13 cellular contexts compared by ENCODE assay signal in the genomic region with DNA sequence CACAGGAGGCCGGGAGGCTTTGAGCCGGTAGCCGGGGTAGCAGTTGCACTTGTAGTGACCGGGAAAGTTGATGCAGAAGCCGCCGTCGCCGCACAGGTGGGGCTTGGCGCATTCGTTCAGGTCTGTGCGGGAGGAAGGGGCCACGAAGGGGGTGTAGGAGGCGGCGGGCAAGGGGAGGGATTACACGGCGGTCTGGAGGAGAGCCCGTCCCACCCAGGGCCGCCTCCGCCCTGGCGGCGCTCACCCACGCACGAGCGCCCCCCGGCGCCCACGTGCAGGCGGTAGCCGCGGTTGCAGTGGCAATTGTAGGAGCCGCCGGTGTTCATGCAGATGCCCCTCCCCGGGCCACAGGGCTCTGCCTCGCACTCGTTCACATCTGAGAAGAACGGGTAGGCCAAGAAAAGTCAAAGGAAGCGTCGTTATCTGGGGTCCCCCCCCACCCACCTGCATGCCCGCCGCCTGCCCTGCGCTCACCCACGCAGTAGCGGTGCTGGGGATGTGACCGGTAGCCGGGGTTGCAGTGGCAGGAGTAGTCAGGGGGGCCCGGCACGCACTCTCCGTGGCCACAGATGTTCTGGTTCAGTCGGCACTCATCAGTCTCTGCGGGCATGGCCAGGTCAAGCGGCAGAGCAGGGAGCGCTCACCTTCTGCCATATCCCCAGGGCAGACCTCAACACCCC. TPM values are rescaled to one million over a fixed set of nuclear protein-coding genes. Genes with fewer than 3 reads are reported as not detected.
DNase-seq lines count a peak whose midpoint lies in the region; ATAC-seq, FAIRE-seq and TF ChIP-seq lines count a peak whose summit lies in the region.
"Had no signal": no experiment of that assay in that cellular context is flagged by ENCODE, and none has a peak within 500 bp of the region (broad histone marks: within the 10 kb centered on the region; RNA-seq: fewer than 3 reads in every experiment).

No MANE protein-coding gene starts in this region.

- no peak for TF ChIP-seq POLR2A in Peyer's patch (IDR thresholded peaks at IDR 0.05)
- no peak for TF ChIP-seq POLR2A in K562 (conservative IDR thresholded peaks at IDR 0.05)

- H3K27me3 Mint-ChIP-seq in activated naive CD4-positive, alpha-beta T cell treated with anti-CD3 and anti-CD28 coated beads, Interleukin-2, amount 50 U/mL, for 24 hours = no peaks in the 10 kb centered on the region
- peaks cover 58% of the 10 kb centered on the region for H3K27me3 Mint-ChIP-seq in progenitor cell of endocrine pancreas

- peak in 1 of 6 experiments; percentile 4 for TF ChIP-seq CTCF in Peyer's patch (IDR thresholded peaks at IDR 0.05)
- TF ChIP-seq CTCF in K562 (IDR thresholded peaks at IDR 0.05 in 2 of 3, conservative IDR thresholded peaks at IDR 0.05 in 1 of 3; ENCODE audit: insufficient read depth in 2 of 3, low read depth in 1 of 3, low read length in 3 of 3) = no peak
- peak; percentile 14 for TF ChIP-seq CTCF in progenitor cell of endocrine pancreas (IDR thresholded peaks at IDR 0.05; ENCODE audit: unreplicated experiment)
- TF ChIP-seq CTCF in tibial artery (IDR thresholded peaks at IDR 0.05) = no peak

- no peak overlapping the region for H3K27ac Mint-ChIP-seq in activated naive CD4-positive, alpha-beta T cell treated with anti-CD3 and anti-CD28 coated beads, Interleukin-2, amount 50 U/mL, for 24 hours
- no peak overlapping the region for H3K27ac Mint-ChIP-seq in activated naive CD4-positive, alpha-beta T cell treated with anti-CD3 and anti-CD28 coated beads, Interleukin-2, amount 50 U/mL, for 72 hours
- H3K27ac Mint-ChIP-seq in progenitor cell of endocrine pancreas = no peak overlapping the region
- H3K27ac Mint-ChIP-seq: HFFc6 had no signal

- H3K79me2 ChIP-seq in K562 (ENCODE audit: control insufficient read depth, insufficient read depth, low read length) = no peaks in the 10 kb centered on the region

- H3K4me1 Mint-ChIP-seq in activated naive CD4-positive, alpha-beta T cell treated with anti-CD3 and anti-CD28 coated beads, Interleukin-2, amount 50 U/mL, for 24 hours = peaks cover 69% of the 10 kb centered on the region
- peaks cover 22% of the 10 kb centered on the region for H3K4me1 Mint-ChIP-seq in progenitor cell of endocrine pancreas (ENCODE audit: low read depth)

- no peak overlapping the region for H2AFZ ChIP-seq in K562 (ENCODE audit: low read depth, low read length)

- peaks cover 9 to 23% (median 17%) of the 10 kb centered on the region in 4 donors for H3K4me1 ChIP-seq in Peyer's patch
- peaks cover 28 to 61% of the 10 kb centered on the region in 2 experiments for H3K4me1 ChIP-seq in K562 (replicated peaks in 1 of 2; ENCODE audit: control insufficient read depth in 2 of 2, insufficient read depth in 2 of 2, low read length in 2 of 2)
- peaks cover 0 to 5% (median 2%) of the 10 kb centered on the region in 4 donors for H3K4me1 ChIP-seq in tibial artery

- peak overlapping the region in 3 of 4 donors; percentile 77 to 83 (median 80) for H3K27ac ChIP-seq in Peyer's patch
- no peak overlapping the region for H3K27ac ChIP-seq in K562 (ENCODE audit: extremely low read depth, low read depth, low read length)
- H3K27ac ChIP-seq in tibial artery = no peak overlapping the region

- no peaks in the 10 kb centered on the region for H3K27me3 ChIP-seq in Peyer's patch
- H3K27me3 ChIP-seq in K562 (ENCODE audit: control insufficient read depth in 2 of 2, insufficient read depth in 2 of 2, low read length in 2 of 2) = no peaks in the 10 kb centered on the region
- no peaks in the 10 kb centered on the region for H3K27me3 ChIP-seq in tibial artery

- no peak for FAIRE-seq in K562 (lab: Jason Lieb, UNC)

- DNase-seq in activated naive CD4-positive, alpha-beta T cell treated with anti-CD3 and anti-CD28 coated beads, Interleukin-2, amount 50 U/mL, for 72 hours (ENCODE audit: low spot score in 2 of 2) = no peak
- peak in 2 of 3 donors; percentile 49 to 62 for DNase-seq in Peyer's patch
- no peak for DNase-seq in K562 (ENCODE audit: extremely low read depth in 1 of 4, low spot score in 3 of 4)
- DNase-seq in progenitor cell of endocrine pancreas (ENCODE audit: low spot score, unreplicated experiment) = no peak
- no peak for DNase-seq in tibial artery
- no peak for DNase-seq in NCI-H1694 (lab: John Stamatoyannopoulos, UW)
- DNase-seq in NCI-H2227 treated with DMSO at 0.1 percent for 48 hours (lab: John Stamatoyannopoulos, UW) = no peak
- DNase-seq: erythroblast; HFFc6; lower lobe of right lung; occipital lobe; stimulated activated CD4-positive, alpha-beta T cell treated with anti-CD3 and anti-CD28 coated beads, Interleukin-15, amount 100 ng/mL, for 24 hours had no signal

- H3K9ac ChIP-seq in K562 (ENCODE audit: insufficient read depth in 1 of 2, low read depth in 2 of 2, low read length in 2 of 2) = no peak overlapping the region

- BruUV-seq in K562 (replicated peaks; lab: Mats Ljungman, UMichigan) = no TSS peak

- 0 out of 2 replicates have a peak, but pooled peaks cover 8% of the 10 kb centered on the region for H4K20me1 ChIP-seq in K562 (replicated peaks; ENCODE audit: control insufficient read depth, insufficient read depth, low read length)

- CTCF ChIA-PET in K562 (lab: Yijun Ruan, JAX; ENCODE audit: low intra/inter-chr PET ratio) = no interaction called here

- WGBS in K562 (ENCODE audit: insufficient coverage, low coverage, missing lambda C conversion rate) = 84% methylated on average over 16 of the region's 52 CpGs

- no peaks in the 10 kb centered on the region for H3K9me3 ChIP-seq in Peyer's patch
- H3K9me3 ChIP-seq in K562 (replicated peaks; ENCODE audit: control insufficient read depth, insufficient read depth, low read depth, low read length) = no peaks in the 10 kb centered on the region
- H3K9me3 ChIP-seq in tibial artery = no peaks in the 10 kb centered on the region
- H3K9me3 ChIP-seq: lower lobe of right lung had no signal

- H3K9me1 ChIP-seq in K562 (ENCODE audit: control insufficient read depth, insufficient read depth, low read length) = no peaks in the 10 kb centered on the region

- intact Hi-C loops in K562 (cut with micrococcal nuclease) = loop anchor here (10.0 kb wide), 1 partner anchor 267 kb away; no protein-coding TSS in a partner anchor
- intact Hi-C loops in tibial artery (cut with DNase I; ENCODE audit: low total_unique reads) = no loop called here

- H3K36me3 Mint-ChIP-seq in activated naive CD4-positive, alpha-beta T cell treated with anti-CD3 and anti-CD28 coated beads, Interleukin-2, amount 50 U/mL, for 24 hours = peaks cover 3% of the 10 kb centered on the region
- peaks cover 0 to 22% of the 10 kb centered on the region in 2 donors for H3K36me3 Mint-ChIP-seq in activated naive CD4-positive, alpha-beta T cell treated with anti-CD3 and anti-CD28 coated beads, Interleukin-2, amount 50 U/mL, for 72 hours
- H3K36me3 Mint-ChIP-seq in progenitor cell of endocrine pancreas (ENCODE audit: insufficient read depth) = peaks cover 17% of the 10 kb centered on the region

- no peak for TF ChIP-seq RAD21 in K562 (CRISPR knock-in tag; conservative IDR thresholded peaks at IDR 0.05 in 1 of 2, IDR thresholded peaks at IDR 0.05 in 1 of 2)

- peak overlapping the region in 1 of 4 donors; percentile 29 for H3K4me3 ChIP-seq in Peyer's patch
- no peak overlapping the region for H3K4me3 ChIP-seq in K562
- no peak overlapping the region for H3K4me3 ChIP-seq in tibial artery

- peak overlapping the region; percentile 55 for H3K4me3 Mint-ChIP-seq in activated naive CD4-positive, alpha-beta T cell treated with anti-CD3 and anti-CD28 coated beads, Interleukin-2, amount 50 U/mL, for 24 hours
- H3K4me3 Mint-ChIP-seq in progenitor cell of endocrine pancreas (ENCODE audit: low read depth) = no peak overlapping the region
- H3K4me3 Mint-ChIP-seq: HFFc6 had no signal

- TF ChIP-seq EP300 in K562 (IDR thresholded peaks at IDR 0.05; ENCODE audit: low read length) = no peak

- in situ Hi-C loops in K562 (cut with MboI) = no loop called here

- POLR2A ChIA-PET in K562 (lab: Yijun Ruan, JAX) = interaction anchor here (0.7 to 2.0 kb wide), 5 partner anchors 10 to 48 kb away, joined by 3 to 10 read pairs (median 6); a partner anchor contains a TSS

- H3K36me3 ChIP-seq in Peyer's patch (peaks cover 0 to 13% (median 0%) of the 10 kb centered on the region in 3 donors), K562 (ENCODE audit: control insufficient read depth, insufficient read depth, low read length) (no peaks in the 10 kb centered on the region), tibial artery (peaks cover 0 to 95% (median 45%) of the 10 kb centered on the region in 3 donors)

- no peak for ATAC-seq in activated naive CD4-positive, alpha-beta T cell treated with anti-CD3 and anti-CD28 coated beads, Interleukin-2, amount 50 U/mL, for 72 hours
- no peak for ATAC-seq in K562

- H3K9me3 Mint-ChIP-seq in activated naive CD4-positive, alpha-beta T cell treated with anti-CD3 and anti-CD28 coated beads, Interleukin-2, amount 50 U/mL, for 24 hours = no peaks in the 10 kb centered on the region
- no peaks in the 10 kb centered on the region for H3K9me3 Mint-ChIP-seq in activated naive CD4-positive, alpha-beta T cell treated with anti-CD3 and anti-CD28 coated beads, Interleukin-2, amount 50 U/mL, for 72 hours
- H3K9me3 Mint-ChIP-seq in progenitor cell of endocrine pancreas (ENCODE audit: low read depth) = no peaks in the 10 kb centered on the region
- H3K9me3 Mint-ChIP-seq: HFFc6 had no signal

- H3K4me2 ChIP-seq in K562 (ENCODE audit: insufficient read depth, low read length) = no peak overlapping the region

RNA-seq across cellular contexts. Expression of a gene that starts 10.6 kb away (rescaled TPM):
- 10 to 100 TPM; 66.6 to 90.4 TPM for total RNA-seq in activated naive CD4-positive, alpha-beta T cell treated with anti-CD3 and anti-CD28 coated beads, Interleukin-2, amount 50 U/mL, for 72 hours
- 100 to 1,000 TPM in 1 of 4 donors, 10 to 100 TPM in 3; 42.0 to 150 (median 88.3) TPM for total RNA-seq in Peyer's patch
- 78.9 and 182 TPM in 2 replicates for total RNA-seq in K562 (2011; cell fraction: chromatin; rRNA removed; ENCODE audit: low replicate concordance)
- total RNA-seq in K562 (2011; cell fraction: nucleolus; rRNA removed) = 71.7 and 81.2 TPM in 2 replicates
- 77.2 and 120 TPM in 2 replicates for total RNA-seq in K562 (2011; cell fraction: nucleoplasm; rRNA removed)
- 15.0 and 19.3 TPM in 2 replicates for total RNA-seq in K562 (2014; rRNA removed)
- total RNA-seq in K562 (2014; rRNA removed; fragmentation: Illumina TruSeq; extraction: Trizol) = 1.3 and 1.7 TPM in 2 replicates
- total RNA-seq in K562 (2015; rRNA removed; fragmentation: Illumina TruSeq; extraction: Trizol) = 3.8 and 4.4 TPM in 2 replicates
- 17.1 and 18.8 TPM in 2 replicates for total RNA-seq in K562 (2021)
- polyA plus RNA-seq in K562 (2011; rRNA removed) = 7.4 and 17.0 TPM in 2 replicates
- polyA plus RNA-seq in K562 (2011; cell fraction: cytosol; rRNA removed) = 13.4 and 20.3 TPM in 2 replicates
- polyA plus RNA-seq in K562 (2011; cell fraction: nucleus; rRNA removed) = 102 and 163 TPM in 2 replicates
- 19.2 and 25.7 TPM in 2 replicates for polyA plus RNA-seq in K562 (2012)
- polyA plus RNA-seq in K562 (2014; fragmentation: Illumina TruSeq; extraction: Trizol) = 4.8 and 6.9 TPM in 2 replicates
- under 1 TPM; 0.06 to 0.14 TPM for polyA plus RNA-seq in K562 (2014; fragmentation: Nextera tagmentation; extraction: Ambion mirVana)
- polyA plus RNA-seq in K562 (2014; rRNA removed) = 14.6 and 20.5 TPM in 2 replicates
- polyA minus RNA-seq in K562 (2011; rRNA and poly(A)+ RNA removed) = 6.4 and 7.8 TPM in 2 replicates
- polyA minus RNA-seq in K562 (2011; cell fraction: cytosol; rRNA and poly(A)+ RNA removed) = 7.6 and 12.6 TPM in 2 replicates
- 18.2 and 23.1 TPM in 2 replicates for polyA minus RNA-seq in K562 (2011; cell fraction: nucleus; rRNA and poly(A)+ RNA removed)
- total RNA-seq in progenitor cell of endocrine pancreas = 55.3 and 57.7 TPM in 2 replicates

RNA-seq across cellular contexts. Expression of a gene that starts 22.7 kb away (rescaled TPM):
- 10 to 100 TPM; 35.9 to 44.3 TPM for total RNA-seq in activated naive CD4-positive, alpha-beta T cell treated with anti-CD3 and anti-CD28 coated beads, Interleukin-2, amount 50 U/mL, for 72 hours
- total RNA-seq in Peyer's patch = 10 to 100 TPM; 16.5 to 25.7 (median 25.4) TPM
- total RNA-seq in K562 (2011; cell fraction: chromatin; rRNA removed; ENCODE audit: low replicate concordance) = 16.9 and 90.0 TPM in 2 replicates
- 98.3 and 115 TPM in 2 replicates for total RNA-seq in K562 (2011; cell fraction: nucleolus; rRNA removed)
- total RNA-seq in K562 (2011; cell fraction: nucleoplasm; rRNA removed) = 36.5 and 47.7 TPM in 2 replicates
- total RNA-seq in K562 (2014; rRNA removed) = 129 and 153 TPM in 2 replicates
- total RNA-seq in K562 (2014; rRNA removed; fragmentation: Illumina TruSeq; extraction: Trizol) = 8.5 and 13.4 TPM in 2 replicates
- 60.4 and 61.8 TPM in 2 replicates for total RNA-seq in K562 (2015; rRNA removed; fragmentation: Illumina TruSeq; extraction: Trizol)
- total RNA-seq in K562 (2021) = 106 and 114 TPM in 2 replicates
- 40.4 and 51.9 TPM in 2 replicates for polyA plus RNA-seq in K562 (2011; rRNA removed)
- polyA plus RNA-seq in K562 (2011; cell fraction: cytosol; rRNA removed) = 70.6 and 201 TPM in 2 replicates
- polyA plus RNA-seq in K562 (2011; cell fraction: nucleus; rRNA removed) = 69.6 and 90.0 TPM in 2 replicates
- polyA plus RNA-seq in K562 (2012) = 75.0 and 123 TPM in 2 replicates
- 16.6 and 77.3 TPM in 2 replicates for polyA plus RNA-seq in K562 (2014; fragmentation: Illumina TruSeq; extraction: Trizol)
- 10 to 100 TPM; 35.6 to 66.3 TPM for polyA plus RNA-seq in K562 (2014; fragmentation: Nextera tagmentation; extraction: Ambion mirVana)
- polyA plus RNA-seq in K562 (2014; rRNA removed) = 123 and 130 TPM in 2 replicates
- polyA minus RNA-seq in K562 (2011; rRNA and poly(A)+ RNA removed) = 7.4 TPM in 2 replicates
- polyA minus RNA-seq in K562 (2011; cell fraction: cytosol; rRNA and poly(A)+ RNA removed) = 22.4 and 23.0 TPM in 2 replicates
- polyA minus RNA-seq in K562 (2011; cell fraction: nucleus; rRNA and poly(A)+ RNA removed) = 61.0 and 62.0 TPM in 2 replicates
- 25.3 and 25.9 TPM in 2 replicates for total RNA-seq in progenitor cell of endocrine pancreas

RNA-seq across cellular contexts. Expression of a gene that starts 22.7 kb away (rescaled TPM):
- 10 to 100 TPM; 74.3 to 93.2 TPM for total RNA-seq in activated naive CD4-positive, alpha-beta T cell treated with anti-CD3 and anti-CD28 coated beads, Interleukin-2, amount 50 U/mL, for 72 hours
- total RNA-seq in Peyer's patch (10 to 100 TPM; 73.4 to 88.1 (median 79.0) TPM), K562 (2014; rRNA removed) (145 and 156 TPM in 2 replicates), K562 (2014; rRNA removed; fragmentation: Illumina TruSeq; extraction: Trizol) (14.2 and 20.2 TPM in 2 replicates), K562 (2015; rRNA removed; fragmentation: Illumina TruSeq; extraction: Trizol) (57.6 and 59.0 TPM in 2 replicates), K562 (2021) (113 and 115 TPM in 2 replicates), progenitor cell of endocrine pancreas (61.4 and 66.3 TPM in 2 replicates)
- total RNA-seq in K562 (2011; cell fraction: chromatin; rRNA removed; ENCODE audit: low replicate concordance) = 59.7 and 207 TPM in 2 replicates
- 125 and 130 TPM in 2 replicates for total RNA-seq in K562 (2011; cell fraction: nucleolus; rRNA removed)
- total RNA-seq in K562 (2011; cell fraction: nucleoplasm; rRNA removed) = 91.0 and 98.2 TPM in 2 replicates
- polyA plus RNA-seq in K562 (2011; rRNA removed) (55.0 and 79.2 TPM in 2 replicates), K562 (2014; fragmentation: Illumina TruSeq; extraction: Trizol) (76.1 and 81.3 TPM in 2 replicates), K562 (2014; fragmentation: Nextera tagmentation; extraction: Ambion mirVana) (1 to 10 TPM; 1.9 to 4.7 TPM), K562 (2014; rRNA removed) (96.0 and 104 TPM in 2 replicates)
- 121 and 188 TPM in 2 replicates for polyA plus RNA-seq in K562 (2011; cell fraction: cytosol; rRNA removed)
- polyA plus RNA-seq in K562 (2011; cell fraction: nucleus; rRNA removed) = 124 and 172 TPM in 2 replicates
- 54.7 and 95.3 TPM in 2 replicates for polyA plus RNA-seq in K562 (2012)
- polyA minus RNA-seq in K562 (2011; rRNA and poly(A)+ RNA removed) = 27.0 and 42.0 TPM in 2 replicates
- 62.5 and 74.3 TPM in 2 replicates for polyA minus RNA-seq in K562 (2011; cell fraction: cytosol; rRNA and poly(A)+ RNA removed)
- polyA minus RNA-seq in K562 (2011; cell fraction: nucleus; rRNA and poly(A)+ RNA removed) = 31.2 and 38.2 TPM in 2 replicates

RNA-seq across cellular contexts. Expression of a gene that starts 24.8 kb away (rescaled TPM):
- total RNA-seq in activated naive CD4-positive, alpha-beta T cell treated with anti-CD3 and anti-CD28 coated beads, Interleukin-2, amount 50 U/mL, for 72 hours = 10 to 100 TPM; 32.6 to 47.1 TPM
- total RNA-seq in Peyer's patch (10 to 100 TPM; 30.8 to 44.6 (median 32.4) TPM), K562 (2014; rRNA removed) (26.1 and 36.0 TPM in 2 replicates), K562 (2014; rRNA removed; fragmentation: Illumina TruSeq; extraction: Trizol) (3.2 and 4.2 TPM in 2 replicates), K562 (2015; rRNA removed; fragmentation: Illumina TruSeq; extraction: Trizol) (12.3 and 12.6 TPM in 2 replicates), K562 (2021) (24.2 and 26.9 TPM in 2 replicates), progenitor cell of endocrine pancreas (62.5 and 65.0 TPM in 2 replicates)
- 6.1 and 32.6 TPM in 2 replicates for total RNA-seq in K562 (2011; cell fraction: chromatin; rRNA removed; ENCODE audit: low replicate concordance)
- total RNA-seq in K562 (2011; cell fraction: nucleolus; rRNA removed) = 30.5 and 31.9 TPM in 2 replicates
- 14.4 and 16.7 TPM in 2 replicates for total RNA-seq in K562 (2011; cell fraction: nucleoplasm; rRNA removed)
- polyA plus RNA-seq in K562 (2011; rRNA removed) (9.7 and 12.3 TPM in 2 replicates), K562 (2014; fragmentation: Illumina TruSeq; extraction: Trizol) (11.9 and 21.9 TPM in 2 replicates), K562 (2014; fragmentation: Nextera tagmentation; extraction: Ambion mirVana) (under 1 TPM; 0.32 to 0.83 TPM), K562 (2014; rRNA removed) (27.6 and 33.4 TPM in 2 replicates)
- 21.6 and 65.1 TPM in 2 replicates for polyA plus RNA-seq in K562 (2011; cell fraction: cytosol; rRNA removed)
- polyA plus RNA-seq in K562 (2011; cell fraction: nucleus; rRNA removed) = 29.6 and 55.3 TPM in 2 replicates
- polyA plus RNA-seq in K562 (2012) = 17.8 and 26.2 TPM in 2 replicates
- polyA minus RNA-seq in K562 (2011; rRNA and poly(A)+ RNA removed) = 2.2 and 3.2 TPM in 2 replicates
- 7.2 and 7.9 TPM in 2 replicates for polyA minus RNA-seq in K562 (2011; cell fraction: cytosol; rRNA and poly(A)+ RNA removed)
- 22.2 and 25.9 TPM in 2 replicates for polyA minus RNA-seq in K562 (2011; cell fraction: nucleus; rRNA and poly(A)+ RNA removed)

RNA-seq across cellular contexts. Expression of a gene that starts 28.3 kb away (rescaled TPM):
- 100 to 1,000 TPM; 101 to 144 TPM for total RNA-seq in activated naive CD4-positive, alpha-beta T cell treated with anti-CD3 and anti-CD28 coated beads, Interleukin-2, amount 50 U/mL, for 72 hours
- 100 to 1,000 TPM in 3 of 4 donors, 10 to 100 TPM in 1; 65.2 to 163 (median 121) TPM for total RNA-seq in Peyer's patch
- total RNA-seq in K562 (2011; cell fraction: chromatin; rRNA removed; ENCODE audit: low replicate concordance) = 131 and 234 TPM in 2 replicates
- total RNA-seq in K562 (2011; cell fraction: nucleolus; rRNA removed) = 106 and 109 TPM in 2 replicates
- 106 and 124 TPM in 2 replicates for total RNA-seq in K562 (2011; cell fraction: nucleoplasm; rRNA removed)
- total RNA-seq in K562 (2014; rRNA removed) = 80.6 and 98.7 TPM in 2 replicates
- total RNA-seq in K562 (2014; rRNA removed; fragmentation: Illumina TruSeq; extraction: Trizol) = 24.2 and 28.8 TPM in 2 replicates
- 26.3 and 29.2 TPM in 2 replicates for total RNA-seq in K562 (2015; rRNA removed; fragmentation: Illumina TruSeq; extraction: Trizol)
- total RNA-seq in K562 (2021) = 60.9 and 87.1 TPM in 2 replicates
- 19.2 and 29.8 TPM in 2 replicates for polyA plus RNA-seq in K562 (2011; rRNA removed)
- polyA plus RNA-seq in K562 (2011; cell fraction: cytosol; rRNA removed) = 22.0 and 75.3 TPM in 2 replicates
- 63.0 and 156 TPM in 2 replicates for polyA plus RNA-seq in K562 (2011; cell fraction: nucleus; rRNA removed)
- polyA plus RNA-seq in K562 (2012) = 47.0 and 62.8 TPM in 2 replicates
- polyA plus RNA-seq in K562 (2014; fragmentation: Illumina TruSeq; extraction: Trizol) = 36.9 and 50.9 TPM in 2 replicates
- polyA plus RNA-seq in K562 (2014; fragmentation: Nextera tagmentation; extraction: Ambion mirVana) = under 1 TPM; 0.03 to 0.38 TPM
- polyA plus RNA-seq in K562 (2014; rRNA removed) = 56.4 and 61.3 TPM in 2 replicates
- polyA minus RNA-seq in K562 (2011; rRNA and poly(A)+ RNA removed) = 15.6 and 21.1 TPM in 2 replicates
- polyA minus RNA-seq in K562 (2011; cell fraction: cytosol; rRNA and poly(A)+ RNA removed) = 50.6 and 59.1 TPM in 2 replicates
- 17.2 and 21.5 TPM in 2 replicates for polyA minus RNA-seq in K562 (2011; cell fraction: nucleus; rRNA and poly(A)+ RNA removed)
- 13.0 and 15.2 TPM in 2 replicates for total RNA-seq in progenitor cell of endocrine pancreas

Comparison
In these comparisons a context has a peak if more than half of its experiments do, and no peak if none do; other contexts are left out.
1. DNase-seq: peak in Peyer's patch (2 of 3); none in activated naive CD4-positive, alpha-beta T cell treated with anti-CD3 and anti-CD28 coated beads, Interleukin-2, amount 50 U/mL, for 72 hours (0 of 2), K562 (0 of 4), progenitor cell of endocrine pancreas (single experiment), tibial artery (0 of 2), NCI-H1694 (single experiment) and NCI-H2227 treated with DMSO at 0.1 percent for 48 hours (single experiment).
2. H3K27ac ChIP-seq: peak in Peyer's patch (3 of 4); none in K562 (single experiment) and tibial artery (0 of 2).